Comparison of ENCODE assay signal across 16 cellular contexts in the genomic region with DNA sequence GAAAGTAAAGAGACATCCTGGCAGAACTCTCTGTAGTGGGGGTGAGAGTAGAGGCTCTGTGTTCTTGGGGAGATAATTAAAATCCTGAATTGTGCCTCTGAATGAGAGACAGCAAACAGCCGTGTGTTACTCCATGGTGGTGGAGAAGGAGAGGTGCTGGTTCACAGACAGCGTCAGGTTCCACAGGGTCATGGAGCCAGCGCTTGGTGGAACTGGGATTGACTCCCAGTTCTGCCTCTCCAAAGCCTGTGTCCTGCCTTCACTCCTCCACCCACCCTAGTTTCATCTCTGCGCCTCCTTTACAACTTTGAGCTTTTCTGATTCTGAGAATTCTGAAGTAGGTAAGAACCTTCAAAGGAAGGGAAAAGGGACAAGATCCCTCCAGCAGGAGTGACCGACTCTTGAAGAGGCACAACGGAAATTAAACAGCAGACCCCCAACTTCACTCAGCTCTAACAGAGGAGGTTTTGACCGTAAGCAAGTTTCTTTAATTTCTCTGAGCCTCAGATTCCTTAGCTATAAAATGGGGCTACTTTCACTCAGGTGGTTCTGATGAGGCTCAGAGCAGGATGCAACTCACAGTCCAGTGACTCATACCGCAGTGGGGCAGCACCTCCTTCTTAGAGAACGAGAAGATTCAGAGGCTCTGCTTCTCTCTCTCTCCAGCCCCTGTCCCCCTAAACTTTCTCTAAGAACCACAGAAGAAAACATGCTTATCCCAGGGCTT.
DNase-seq lines count a peak whose midpoint lies in the region; ATAC-seq, FAIRE-seq and TF ChIP-seq lines count a peak whose summit lies in the region.
"Had no signal": no experiment of that assay in that cellular context is flagged by ENCODE, and none has a peak within 500 bp of the region (broad histone marks: within the 10 kb centered on the region; RNA-seq: fewer than 3 reads in every experiment).

No MANE protein-coding gene starts in this region.

- H3K27ac Mint-ChIP-seq in natural killer cell treated with Interleukin-12 subunit alpha and Interleukin-12 subunit beta and Interleukin-15 and Interleukin-18, amount 100 ng/mL, for 72 hours = no peak overlapping the region
- no peak overlapping the region for H3K27ac Mint-ChIP-seq in natural killer cell
- no peak overlapping the region for H3K27ac Mint-ChIP-seq in nephron progenitor cell
- H3K27ac Mint-ChIP-seq: GM23338 had no signal

- TF ChIP-seq POLR2A in H1 (IDR thresholded peaks at IDR 0.05; ENCODE audit: control extremely low read depth in 1 of 2, low read depth in 2 of 2, low read length in 2 of 2) = no peak

- no peak overlapping the region for H2AK5ac ChIP-seq in H1 (ENCODE audit: low read depth, low read length)

- H3K27ac ChIP-seq in H1 (ENCODE audit: low read depth, low read length) = no peak overlapping the region

- H2BK20ac ChIP-seq in H1 (ENCODE audit: low read length) = no peak overlapping the region

- H3K27me3 Mint-ChIP-seq in natural killer cell treated with Interleukin-12 subunit alpha and Interleukin-12 subunit beta and Interleukin-15 and Interleukin-18, amount 100 ng/mL, for 72 hours = peaks cover 19 to 35% of the 10 kb centered on the region in 2 donors
- peaks cover 20 to 37% of the 10 kb centered on the region in 2 donors for H3K27me3 Mint-ChIP-seq in natural killer cell (ENCODE audit: low read depth in 2 of 2)
- H3K27me3 Mint-ChIP-seq in nephron progenitor cell (ENCODE audit: low read depth, poor library complexity) = peaks cover 8% of the 10 kb centered on the region

- 84% methylated on average over 9 of the region's 9 CpGs; no CpG with 5 or more reads in 1 of the 2 experiments for WGBS in H1 (ENCODE audit: extremely low coverage in 1 of 2, insufficient coverage in 1 of 2, insufficient read length in 1 of 2, insufficient replicate concordance in 2 of 2, low coverage in 1 of 2, low lambda C conversion rate in 2 of 2, missing lambda C conversion rate in 1 of 2), 2 experiments

- H3K23me2 ChIP-seq in H1 (ENCODE audit: low read depth, low read length) = no peaks in the 10 kb centered on the region

- no peak overlapping the region for H3K4me2 ChIP-seq in H1 (ENCODE audit: insufficient read depth in 1 of 2, low read depth in 2 of 2, low read length in 2 of 2)
- H3K4me2 ChIP-seq: GM23338 had no signal

- no peak overlapping the region for H4K91ac ChIP-seq in H1 (replicated peaks; ENCODE audit: insufficient read length, low read length)

- intact Hi-C loops in natural killer cell (cut with micrococcal nuclease) = no loop called here

- TF ChIP-seq CTCF in natural killer cell (IDR thresholded peaks at IDR 0.05) = no peak
- TF ChIP-seq CTCF in H1 (IDR thresholded peaks at IDR 0.05; ENCODE audit: control extremely low read depth in 1 of 3, insufficient read depth in 1 of 3, low read depth in 1 of 3, low read length in 3 of 3) = no peak
- no peak for TF ChIP-seq CTCF in nephron progenitor cell (IDR thresholded peaks at IDR 0.05)

- no peak overlapping the region for H3K4ac ChIP-seq in H1 (replicated peaks; ENCODE audit: insufficient read length, low read depth, low read length)

- H3K9me3 Mint-ChIP-seq in natural killer cell treated with Interleukin-12 subunit alpha and Interleukin-12 subunit beta and Interleukin-15 and Interleukin-18, amount 100 ng/mL, for 72 hours = no peaks in the 10 kb centered on the region
- H3K9me3 Mint-ChIP-seq in natural killer cell = no peaks in the 10 kb centered on the region
- no peaks in the 10 kb centered on the region for H3K9me3 Mint-ChIP-seq in nephron progenitor cell
- H3K9me3 Mint-ChIP-seq: GM23338 had no signal

- POLR2A ChIA-PET in H1 (lab: Charles Lee; ENCODE audit: partially characterized antibody) = interaction anchor here (1.7 kb wide), 1 partner anchor 29 kb away, joined by 3 read pairs; no protein-coding TSS in a partner anchor

- H4K20me1 ChIP-seq in H1 (replicated peaks in 1 of 2; ENCODE audit: control insufficient read depth in 1 of 2, insufficient read depth in 2 of 2, low read length in 2 of 2) = no peaks in the 10 kb centered on the region

- H3K79me1 ChIP-seq in H1 (ENCODE audit: low read depth, low read length) = no peaks in the 10 kb centered on the region

- H2BK15ac ChIP-seq in H1 (ENCODE audit: low read length) = no peak overlapping the region

- H4K5ac ChIP-seq in H1 (ENCODE audit: insufficient read length, low read depth, low read length) = no peak overlapping the region

- no peak overlapping the region for H3K18ac ChIP-seq in H1 (ENCODE audit: extremely low read depth, low read length)

- ATAC-seq in natural killer cell treated with Interleukin-12 subunit alpha and Interleukin-12 subunit beta and Interleukin-15 and Interleukin-18, amount 100 ng/mL, for 72 hours = no peak
- ATAC-seq in natural killer cell = no peak
- ATAC-seq: GM23338, PC-3 had no signal

- peaks cover 0 to 2% of the 10 kb centered on the region in 2 donors for H3K4me1 Mint-ChIP-seq in natural killer cell treated with Interleukin-12 subunit alpha and Interleukin-12 subunit beta and Interleukin-15 and Interleukin-18, amount 100 ng/mL, for 72 hours (ENCODE audit: low read depth in 2 of 2)
- H3K4me1 Mint-ChIP-seq in natural killer cell (no peaks in the 10 kb centered on the region), nephron progenitor cell (peaks cover 57% of the 10 kb centered on the region)

- no peaks in the 10 kb centered on the region for H3K36me3 ChIP-seq in H1 (ENCODE audit: control insufficient read depth in 2 of 4, insufficient read depth in 4 of 4, low read length in 3 of 4)

- no peak for TF ChIP-seq RAD21 in H1 (IDR thresholded peaks at IDR 0.05 in 1 of 2, conservative IDR thresholded peaks at IDR 0.05 in 1 of 2; ENCODE audit: low read depth in 2 of 2, low read length in 2 of 2)

- no peaks in the 10 kb centered on the region for H3K36me3 Mint-ChIP-seq in natural killer cell treated with Interleukin-12 subunit alpha and Interleukin-12 subunit beta and Interleukin-15 and Interleukin-18, amount 100 ng/mL, for 72 hours
- no peaks in the 10 kb centered on the region for H3K36me3 Mint-ChIP-seq in natural killer cell
- H3K36me3 Mint-ChIP-seq in nephron progenitor cell (ENCODE audit: low read depth) = no peaks in the 10 kb centered on the region

- no peak overlapping the region for H3K23ac ChIP-seq in H1 (ENCODE audit: insufficient read length)

- H3K56ac ChIP-seq in H1 (replicated peaks; ENCODE audit: insufficient read length, low read depth, low read length) = no peak overlapping the region

- H4K8ac ChIP-seq in H1 (ENCODE audit: extremely low read depth, insufficient read depth, low read length) = no peak overlapping the region

- H3K4me3 ChIP-seq in H1 (ENCODE audit: extremely low read depth in 1 of 4, insufficient read depth in 2 of 4, low read depth in 3 of 4, low read length in 4 of 4) = no peak overlapping the region
- H3K4me3 ChIP-seq: GM23338 had no signal

- H3K9ac ChIP-seq in H1 (replicated peaks in 1 of 4; ENCODE audit: extremely low read depth in 1 of 4, low read depth in 3 of 4, low read length in 3 of 4) = no peak overlapping the region

- no peak overlapping the region for H2BK5ac ChIP-seq in H1 (ENCODE audit: low read depth, low read length)

- 0 out of 2 replicates have a peak overlapping the region, but pooled peaks have one; percentile 12 for H2AFZ ChIP-seq in H1 (ENCODE audit: low read length)
- H2AFZ ChIP-seq: GM23338 had no signal

- H2BK12ac ChIP-seq in H1 (ENCODE audit: low read depth, low read length) = no peak overlapping the region

- H3K14ac ChIP-seq in H1 (ENCODE audit: insufficient read length) = no peak overlapping the region

- H3K4me3 Mint-ChIP-seq in natural killer cell treated with Interleukin-12 subunit alpha and Interleukin-12 subunit beta and Interleukin-15 and Interleukin-18, amount 100 ng/mL, for 72 hours = no peak overlapping the region
- H3K4me3 Mint-ChIP-seq in natural killer cell (no peak overlapping the region), nephron progenitor cell (peak overlapping the region; percentile 25)
- H3K4me3 Mint-ChIP-seq: GM23338 had no signal

- no peaks in the 10 kb centered on the region for H3K79me2 ChIP-seq in H1 (ENCODE audit: control insufficient read depth in 1 of 2, insufficient read depth in 2 of 2, low read length in 2 of 2)

- DNase-seq in natural killer cell treated with Interleukin-12 subunit alpha and Interleukin-12 subunit beta and Interleukin-15 and Interleukin-18, amount 100 ng/mL, for 72 hours (ENCODE audit: low spot score) = peak; percentile 51
- DNase-seq in natural killer cell (no peak), H1 (ENCODE audit: low read depth in 1 of 2, low spot score in 2 of 2) (peak in 1 of 2 experiments; percentile 23), nephron progenitor cell (no peak), NCI-H2107 treated with DMSO at 0.1 percent for 48 hours (lab: John Stamatoyannopoulos, UW; ENCODE audit: unreplicated experiment) (no peak), T-helper 1 cell (no peak)
- DNase-seq in central memory CD4-positive, alpha-beta T cell = no peak
- DNase-seq: C1 segment of cervical spinal cord, IMR-90, Kasumi-1, NCI-H1105, NCI-H1694, NCI-H446, NCI-H69, PC-3 had no signal

- H3K9me3 ChIP-seq in H1 (ENCODE audit: insufficient read depth in 2 of 2, low read depth in 1 of 2, low read length in 1 of 2) = no peaks in the 10 kb centered on the region

- no peak overlapping the region for H2BK120ac ChIP-seq in H1 (replicated peaks; ENCODE audit: low read depth, low read length)

- CTCF ChIA-PET in H1 (lab: Charles Lee; ENCODE audit: partially characterized antibody) = interaction anchor here (0.7 to 3.9 kb wide), 3 partner anchors 13 to 35 kb away, joined by 3 to 22 read pairs (median 3); no protein-coding TSS in a partner anchor

- no peaks in the 10 kb centered on the region for H3K27me3 ChIP-seq in H1 (replicated peaks in 1 of 4; ENCODE audit: control insufficient read depth in 3 of 4, extremely low read depth in 1 of 4, insufficient read depth in 3 of 4, low read length in 3 of 4)

- peaks cover 0 to 2% (median 0%) of the 10 kb centered on the region in 4 experiments; a peak in 2 of 7 replicates for H3K4me1 ChIP-seq in H1 (replicated peaks in 1 of 4; ENCODE audit: control insufficient read depth in 3 of 4, insufficient read depth in 4 of 4, low read length in 3 of 4)

- TF ChIP-seq EP300 in H1 (IDR thresholded peaks at IDR 0.05; ENCODE audit: borderline replicate concordance in 1 of 2, low read depth in 2 of 2, low read length in 2 of 2) = no peak

- FAIRE-seq in H1 (lab: Jason Lieb, UNC) = no peak

TF ChIP-seq in H1, 55 proteins besides CTCF, POLR2A, EP300 and RAD21:
- TF ChIP-seq RFX5 (IDR thresholded peaks at IDR 0.05; ENCODE audit: borderline replicate concordance, low read depth, low read length) (no peak), KDM1A (IDR thresholded peaks at IDR 0.05; ENCODE audit: borderline replicate concordance, low read length) (no peak), SP1 (IDR thresholded peaks at IDR 0.05; ENCODE audit: low read depth, low read length) (no peak), TAF1 (IDR thresholded peaks at IDR 0.05; ENCODE audit: low read depth, low read length) (no peak), HDAC2 (IDR thresholded peaks at IDR 0.05; ENCODE audit: borderline replicate concordance in 1 of 2, low read depth in 2 of 2, low read length in 2 of 2) (no peak), CBX8 (IDR thresholded peaks at IDR 0.05; ENCODE audit: borderline replicate concordance, low read depth, low read length) (no peak), HDAC6 (IDR thresholded peaks at IDR 0.05; ENCODE audit: low read depth, low read length) (no peak)
TF ChIP-seq in H1: peak in this region for 0.
